Comparison of ENCODE assay signal across 9 cellular contexts in the genomic region with DNA sequence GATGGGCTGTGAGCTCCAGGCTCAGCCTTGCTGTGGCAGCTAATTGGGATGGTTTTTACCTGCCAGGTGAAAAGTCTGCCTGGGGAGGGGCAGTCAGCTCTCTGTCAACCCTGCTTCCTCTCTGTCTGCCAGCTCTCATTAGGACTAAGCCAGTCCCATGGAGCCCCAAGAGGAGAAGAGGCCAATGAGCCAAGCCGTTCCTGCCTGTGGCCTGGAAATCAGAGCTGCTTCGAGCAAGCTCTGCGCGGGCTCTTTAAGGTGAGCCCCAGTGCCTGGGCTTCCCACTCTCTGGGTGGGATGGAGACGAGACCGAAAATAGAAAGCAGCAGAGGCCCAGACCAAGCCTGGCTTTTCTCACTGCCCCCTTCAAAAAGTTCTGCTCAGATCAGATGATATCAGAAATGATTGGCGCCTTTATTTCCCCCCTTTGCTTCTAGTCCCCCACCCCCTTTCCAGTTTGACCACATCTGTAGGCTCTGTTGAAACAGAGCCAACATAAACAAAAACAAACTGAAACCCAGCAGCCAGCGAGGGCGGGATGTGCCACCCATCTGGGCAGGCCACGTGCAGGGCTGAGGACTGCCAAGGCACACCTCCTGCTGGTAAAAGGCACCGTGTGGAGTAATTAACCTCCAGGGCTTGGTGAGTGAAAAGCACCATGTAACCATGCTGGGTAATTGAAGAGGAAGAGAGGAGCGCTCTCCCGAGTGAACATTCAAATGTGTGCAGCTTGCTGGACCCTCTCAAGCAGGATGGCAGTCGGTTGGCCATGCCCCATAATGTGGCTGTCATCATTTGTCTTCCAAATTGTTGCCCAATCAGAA.
DNase-seq lines count a peak whose midpoint lies in the region; ATAC-seq and TF ChIP-seq lines count a peak whose summit lies in the region.
"Had no signal": no experiment of that assay in that cellular context is flagged by ENCODE, and none has a peak within 500 bp of the region (broad histone marks: within the 10 kb centered on the region; RNA-seq: fewer than 3 reads in every experiment).

No MANE protein-coding gene starts in this region.

- intact Hi-C loops in Calu3 (cut with micrococcal nuclease; ENCODE audit: unreplicated experiment) = no loop called here

- ATAC-seq in T-helper 17 cell (peak; percentile 74), foreskin keratinocyte (peak; percentile 71), HG03432 (IDR thresholded peaks at IDR 0.05; ENCODE audit: unreplicated experiment) (no peak), HG02885 (IDR thresholded peaks at IDR 0.05; ENCODE audit: poor library complexity, unreplicated experiment) (no peak), HG02610 (IDR thresholded peaks at IDR 0.05; ENCODE audit: unreplicated experiment) (no peak)

- H3K27me3 Mint-ChIP-seq in Calu3 (ENCODE audit: unreplicated experiment) = peaks cover 84% of the 10 kb centered on the region
- H3K27me3 Mint-ChIP-seq in T-helper 17 cell = peaks cover 12% of the 10 kb centered on the region

- CTCF ChIA-PET in Calu3 (lab: Charles Lee) = interaction anchor here (0.6 kb wide), 1 partner anchor 10 kb away, joined by 3 read pairs; no protein-coding TSS in a partner anchor

- H3K4me1 Mint-ChIP-seq in Calu3 (ENCODE audit: low read depth, unreplicated experiment) (peaks cover 10% of the 10 kb centered on the region), T-helper 17 cell (peaks cover 13% of the 10 kb centered on the region)

- DNase-seq in Calu3 = peak; percentile 58
- peak; percentile 55 for DNase-seq in LHCN-M2 (ENCODE audit: low read depth)
- peak in 1 of 3 donors; percentile 16 for DNase-seq in T-helper 17 cell
- DNase-seq in foreskin keratinocyte = peak; percentile 10 to 33
- peak; percentile 56 for DNase-seq in retina

- BruUV-seq in Calu3 (replicated peaks; lab: Mats Ljungman, UMichigan) = no TSS peak

- H3K9me3 Mint-ChIP-seq in Calu3 (ENCODE audit: low read depth, unreplicated experiment) = no peaks in the 10 kb centered on the region

- TF ChIP-seq CTCF in Calu3 (IDR thresholded peaks at IDR 0.05; ENCODE audit: unreplicated experiment) = no peak
- peak; percentile 35 for TF ChIP-seq CTCF in foreskin keratinocyte (conservative IDR thresholded peaks at IDR 0.05)

- H3K27ac Mint-ChIP-seq in Calu3 (ENCODE audit: unreplicated experiment) (no peak overlapping the region), T-helper 17 cell (no peak overlapping the region)

- H3K4me3 Mint-ChIP-seq in Calu3 (ENCODE audit: low read depth, unreplicated experiment) = no peak overlapping the region
- H3K4me3 Mint-ChIP-seq in T-helper 17 cell = peak overlapping the region; percentile 59

- H3K4me1 ChIP-seq in foreskin keratinocyte = no peaks in the 10 kb centered on the region

- peaks cover 86% of the 10 kb centered on the region for H3K27me3 ChIP-seq in foreskin keratinocyte
- H3K27me3 ChIP-seq: adrenal gland had no signal

- H3K36me3 Mint-ChIP-seq in Calu3 (ENCODE audit: insufficient read depth, unreplicated experiment) = no peaks in the 10 kb centered on the region
- H3K36me3 Mint-ChIP-seq in T-helper 17 cell (ENCODE audit: low read depth) = no peaks in the 10 kb centered on the region

- no peaks in the 10 kb centered on the region for H3K9me3 ChIP-seq in T-helper 17 cell (ENCODE audit: control insufficient read depth, low read length, poor library complexity, severe bottlenecking)
- H3K9me3 ChIP-seq: adrenal gland had no signal

- H3K27ac ChIP-seq in foreskin keratinocyte = no peak overlapping the region
- H3K27ac ChIP-seq: adrenal gland had no signal

Comparison
In these comparisons a context has a peak if more than half of its experiments do, and no peak if none do; other contexts are left out.
1. ATAC-seq: peak in T-helper 17 cell (single experiment) and foreskin keratinocyte (single experiment); none in HG03432 (single experiment), HG02885 (single experiment) and HG02610 (single experiment).